8 cellular contexts compared by ENCODE assay signal in genomic region chr4:24472514-24473308, GRCh38.
A peak's percentile ranks its signal among the peaks of the same experiment; 100 is the strongest.
DNase-seq lines count a peak whose midpoint lies in the region; ATAC-seq and TF ChIP-seq lines count a peak whose summit lies in the region.

No MANE protein-coding gene starts in this region.

- no peak overlapping the region for H3K27ac ChIP-seq in Panc1 (ENCODE audit: low read length)
- no peak overlapping the region for H3K27ac ChIP-seq in thoracic aorta

- POLR2A ChIA-PET in Panc1 (lab: Charles Lee), result interaction anchor here (0.6 kb wide), 1 partner anchor 190 kb away, joined by 4 read pairs; no protein-coding TSS in a partner anchor

- peak overlapping the region; percentile 55 for H3K27ac Mint-ChIP-seq in nephron progenitor cell

- peak overlapping the region; percentile 45 to 49 for H3K4me3 ChIP-seq in Panc1 (ENCODE audit: low read depth in 2 of 2, low read length in 2 of 2)
- peak overlapping the region; percentile 64 to 66 for H3K4me3 ChIP-seq in foreskin fibroblast (ENCODE audit: low read depth in 1 of 2, low read length in 2 of 2)
- H3K4me3 ChIP-seq in thoracic aorta, result peak overlapping the region; percentile 91

- H3K9me3 ChIP-seq in Panc1 (ENCODE audit: control insufficient read depth, insufficient read depth, low read depth, low read length), result no peaks in the 10 kb centered on the region
- no peaks in the 10 kb centered on the region for H3K9me3 ChIP-seq in thoracic aorta

- no peaks in the 10 kb centered on the region for H3K36me3 Mint-ChIP-seq in nephron progenitor cell (ENCODE audit: low read depth)

- H3K27me3 ChIP-seq in Panc1 (ENCODE audit: control insufficient read depth, insufficient read depth, low read length), result peaks cover 11% of the 10 kb centered on the region
- no peaks in the 10 kb centered on the region for H3K27me3 ChIP-seq in thoracic aorta (replicated peaks; ENCODE audit: insufficient read depth)

- H3K36me3 ChIP-seq in Panc1 (ENCODE audit: control insufficient read depth, insufficient read depth, low read length), result no peaks in the 10 kb centered on the region
- H3K36me3 ChIP-seq in thoracic aorta, result no peaks in the 10 kb centered on the region

- ATAC-seq in GM21515 (IDR thresholded peaks at IDR 0.05; ENCODE audit: unreplicated experiment) (peak; percentile 60), Panc1 (peak; percentile 89), thoracic aorta (ENCODE audit: insufficient number of reproducible peaks, low FRiP score, low read depth) (peak; percentile 57)

- DNase-seq in Caki2 (ENCODE audit: low read depth), result peak; percentile 96
- peak; percentile 98 for DNase-seq in HuH-7 (ENCODE audit: low spot score)
- no peak for DNase-seq in Panc1 (ENCODE audit: low read depth, low spot score)
- DNase-seq in activated gamma-delta T cell (lab: John Stamatoyannopoulos, UW), result peak; percentile 45
- DNase-seq in foreskin fibroblast, result peak; percentile 91 to 96
- peak; percentile 85 for DNase-seq in nephron progenitor cell
- peak; percentile 55 for DNase-seq in thoracic aorta (ENCODE audit: low spot score)

- H3K4me3 Mint-ChIP-seq in nephron progenitor cell, result peak overlapping the region; percentile 95

- in situ Hi-C loops in Caki2 (cut with HindIII; ENCODE audit: low pct_unique_long_range_greater_than_20kb, low sequenced_read_pairs), result no loop called here
- in situ Hi-C loops in Panc1 (cut with HindIII; ENCODE audit: low pct_unique_long_range_greater_than_20kb, low sequenced_read_pairs), result no loop called here

- intact Hi-C loops in Panc1 (cut with micrococcal nuclease; ENCODE audit: unreplicated experiment), result no loop called here

- H3K4me1 Mint-ChIP-seq in nephron progenitor cell, result peaks cover 46% of the 10 kb centered on the region

- no peaks in the 10 kb centered on the region for H3K9me3 Mint-ChIP-seq in nephron progenitor cell

- TF ChIP-seq CTCF in Panc1 (IDR thresholded peaks at IDR 0.05) (peak; percentile 88), foreskin fibroblast (IDR thresholded peaks at IDR 0.05; ENCODE audit: low read depth, low read length) (peak; percentile 75), nephron progenitor cell (IDR thresholded peaks at IDR 0.05) (peak; percentile 75), thoracic aorta (IDR thresholded peaks at IDR 0.05) (peak; percentile 73)

- CTCF ChIA-PET in Panc1 (lab: Charles Lee), result interaction anchor here (0.7 kb wide), 4 partner anchors 282 to 1503 kb away, joined by 3 to 12 read pairs (median 6); no protein-coding TSS in a partner anchor

- peaks cover 77% of the 10 kb centered on the region for H3K27me3 Mint-ChIP-seq in nephron progenitor cell (ENCODE audit: low read depth, poor library complexity)

- no TSS peak for BruUV-seq in Panc1 (replicated peaks; lab: Mats Ljungman, UMichigan)

- H3K4me1 ChIP-seq in Panc1 (ENCODE audit: control insufficient read depth, insufficient read depth, low read length), result no peaks in the 10 kb centered on the region
- H3K4me1 ChIP-seq in thoracic aorta (ENCODE audit: control insufficient read depth in 1 of 2, low read depth in 2 of 2), result peaks cover 17 to 26% of the 10 kb centered on the region in 2 donors
